In the genomic region with DNA sequence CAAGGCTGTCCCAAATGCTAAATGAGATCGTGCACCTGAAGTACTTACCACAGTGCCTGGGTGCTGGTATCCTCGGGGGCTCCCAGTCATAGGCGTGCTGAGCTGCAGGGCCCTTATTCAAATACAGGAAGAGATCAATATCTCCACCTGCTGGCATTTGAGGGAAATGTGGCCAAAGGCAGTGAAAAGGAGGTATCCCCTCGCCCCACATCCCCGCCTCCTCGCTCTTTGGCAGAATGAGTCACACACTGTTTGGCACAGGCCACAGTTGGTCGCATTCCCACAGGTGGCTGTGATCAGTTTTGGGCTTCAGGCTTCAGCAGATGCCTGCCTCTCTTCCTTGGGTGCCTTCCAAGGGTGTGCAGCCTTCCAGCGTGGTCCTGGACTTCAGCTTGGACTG, we compare ENCODE assay signal across 9 cellular contexts. TPM values are rescaled to one million over a fixed set of nuclear protein-coding genes. Genes with fewer than 3 reads are reported as not detected.
DNase-seq lines count a peak whose midpoint lies in the region; ATAC-seq, FAIRE-seq and TF ChIP-seq lines count a peak whose summit lies in the region.
"Had no signal": no experiment of that assay in that cellular context is flagged by ENCODE, and none has a peak within 500 bp of the region (broad histone marks: within the 10 kb centered on the region; RNA-seq: fewer than 3 reads in every experiment).

No MANE protein-coding gene starts in this region.

- DNase-seq in NCI-H524 (lab: John Stamatoyannopoulos, UW) (peak; percentile 40 to 79), NCI-H524 treated with DMSO at 0.1 percent for 48 hours (lab: John Stamatoyannopoulos, UW) (no peak), HCT116 (ENCODE audit: low read depth, low spot score) (peak; percentile 64), NCI-H1092 treated with DMSO at 0.1 percent for 48 hours (lab: John Stamatoyannopoulos, UW) (peak; percentile 41), T-helper 9 cell (peak; percentile 10), GM12878 (ENCODE audit: low read depth, low spot score) (no peak), HepG2 (ENCODE audit: low spot score) (peak; percentile 75)
- peak; percentile 21 for DNase-seq in stimulated activated CD8-positive, alpha-beta memory T cell treated with anti-CD3 and anti-CD28 coated beads, Interleukin-4, amount 100 ng/mL, for 24 hours (ENCODE audit: low read depth)

- H3K4me1 ChIP-seq in HCT116 (ENCODE audit: control insufficient read depth in 1 of 2, insufficient read depth in 2 of 2, low read length in 2 of 2) (peaks cover 8 to 11% of the 10 kb centered on the region in 2 experiments), GM12878 (ENCODE audit: control insufficient read depth, insufficient read depth, low read length) (no peaks in the 10 kb centered on the region; the same call in 1 of the 2 replicates), HepG2 (ENCODE audit: insufficient read depth, low read length) (peaks cover 38% of the 10 kb centered on the region)

- TF ChIP-seq POLR2A in HCT116 (IDR thresholded peaks at IDR 0.05; ENCODE audit: borderline replicate concordance, extremely low read depth, insufficient read depth, insufficient read length), result no peak
- no peak for TF ChIP-seq POLR2A in GM12878 (IDR thresholded peaks at IDR 0.05; ENCODE audit: low read depth, low read length)
- TF ChIP-seq POLR2A in HepG2 (IDR thresholded peaks at IDR 0.05; ENCODE audit: insufficient read depth in 1 of 2, low read depth in 2 of 2, low read length in 2 of 2), result no peak

- H3K9ac ChIP-seq in HCT116 (ENCODE audit: low read length) (no peak overlapping the region), GM12878 (ENCODE audit: control insufficient read depth, insufficient read depth, low read length) (no peak overlapping the region), HepG2 (ENCODE audit: insufficient read depth, low read depth, low read length) (no peak overlapping the region)

- H3K9me2 ChIP-seq in HCT116 (ENCODE audit: insufficient read depth), result no peaks in the 10 kb centered on the region

- FAIRE-seq in GM12878 (lab: Jason Lieb, UNC), result peak; percentile 18
- peak; percentile 51 for FAIRE-seq in HepG2 (lab: Jason Lieb, UNC)
- FAIRE-seq: islet of Langerhans had no signal

- 5% methylated on average over 8 of the region's 8 CpGs for WGBS in GM12878 (ENCODE audit: insufficient coverage, insufficient replicate concordance, low lambda C conversion rate, missing lambda C conversion rate)
- no CpG with 5 or more reads among the region's 8 CpGs for WGBS in HepG2 (ENCODE audit: low lambda C conversion rate)

- CTCF ChIA-PET in HCT116 (lab: Charles Lee) (interaction anchor here (0.5 to 1.4 kb wide), 3 partner anchors 24 to 985 kb away, joined by 3 read pairs; partner anchors contain the start of genes CETN2 and NSDHL), GM12878 (lab: Yijun Ruan, JAX) (interaction anchor here (1.0 to 2.7 kb wide), 8 partner anchors 10 to 436 kb away, joined by 3 to 25 read pairs (median 4); partner anchors contain the start of gene CETN2), HepG2 (lab: Yijun Ruan, JAX; ENCODE audit: low intra/inter-chr PET ratio, low total read pairs) (interaction anchor here (1.3 kb wide), 1 partner anchor 22 kb away, joined by 5 read pairs; no protein-coding TSS in a partner anchor)

- H3K4me2 ChIP-seq in HCT116 (ENCODE audit: low read length) (peak overlapping the region; percentile 55), GM12878 (ENCODE audit: control insufficient read depth, insufficient read depth) (no peak overlapping the region), HepG2 (ENCODE audit: low read depth, low read length) (peak overlapping the region; percentile 67)

- H2AFZ ChIP-seq in HCT116 (ENCODE audit: low read depth, low read length, poor library complexity, severe bottlenecking), result no peak overlapping the region
- H2AFZ ChIP-seq in GM12878 (ENCODE audit: control insufficient read depth, low read depth, low read length), result no peak overlapping the region
- no peak overlapping the region for H2AFZ ChIP-seq in HepG2 (ENCODE audit: low read length)

- ATAC-seq in HCT116 (peak; percentile 91), GM12878 (peak; percentile 94), HepG2 (peak; percentile 88)

- RAD21 ChIA-PET in HCT116 (lab: Charles Lee; ENCODE audit: low non-redundant PET in 1 of 2, low total read pairs in 2 of 2, uncharacterized antibody in 2 of 2, unreplicated experiment in 2 of 2), result interaction anchor here in 1 of 2 experiments (0.6 kb wide), 1 partner anchor 42 kb away, joined by 3 read pairs; no protein-coding TSS in a partner anchor
- RAD21 ChIA-PET in GM12878 (lab: Charles Lee; ENCODE audit: unreplicated experiment), result interaction anchor here (2.2 kb wide), 1 partner anchor 20 kb away, joined by 11 read pairs; no protein-coding TSS in a partner anchor

- no peak overlapping the region for H3K4me3 ChIP-seq in HCT116 (replicated peaks in 1 of 2; ENCODE audit: low read depth in 1 of 2, low read length in 2 of 2)
- no peak overlapping the region for H3K4me3 ChIP-seq in GM12878
- H3K4me3 ChIP-seq in HepG2 (replicated peaks in 1 of 3; ENCODE audit: insufficient read depth in 1 of 3, low read depth in 2 of 3, low read length in 3 of 3), result no peak overlapping the region

- POLR2A ChIA-PET in HCT116 (lab: Charles Lee) (no interaction called here), GM12878 (lab: Charles Lee) (no interaction called here), HepG2 (lab: Yijun Ruan, JAX) (no interaction called here)

- no peaks in the 10 kb centered on the region for H3K36me3 ChIP-seq in HCT116 (ENCODE audit: control insufficient read depth in 1 of 2, insufficient read depth in 2 of 2, low read length in 2 of 2)
- no peaks in the 10 kb centered on the region for H3K36me3 ChIP-seq in GM12878 (ENCODE audit: control insufficient read depth in 2 of 2, insufficient read depth in 2 of 2, low read length in 1 of 2)
- no peaks in the 10 kb centered on the region for H3K36me3 ChIP-seq in HepG2 (replicated peaks in 1 of 2; ENCODE audit: control insufficient read depth in 1 of 2, insufficient read depth in 2 of 2, low read length in 2 of 2)

- intact Hi-C loops in HCT116 (cut with micrococcal nuclease), result loop anchor here (1.0 kb wide), 1 partner anchor 22 kb away; no protein-coding TSS in a partner anchor
- intact Hi-C loops in GM12878 (cut with micrococcal nuclease; ENCODE audit: unreplicated experiment), result loop anchor here (10.0 kb wide), 1 partner anchor 1171 kb away; no protein-coding TSS in a partner anchor
- intact Hi-C loops in HepG2 (cut with micrococcal nuclease; ENCODE audit: unreplicated experiment), result no loop called here

- peak; percentile 67 for TF ChIP-seq RAD21 in HCT116 (IDR thresholded peaks at IDR 0.05; ENCODE audit: low read depth)
- peak; percentile 53 for TF ChIP-seq RAD21 in GM12878 (IDR thresholded peaks at IDR 0.05; ENCODE audit: insufficient read depth, low read depth, low read length)
- no peak for TF ChIP-seq RAD21 in HepG2 (CRISPR knock-in tag; IDR thresholded peaks at IDR 0.05)

- no peak overlapping the region for H3K27ac ChIP-seq in HCT116 (ENCODE audit: low read depth, low read length)
- no peak overlapping the region for H3K27ac ChIP-seq in GM12878 (ENCODE audit: control insufficient read depth, insufficient read depth)
- no peak overlapping the region for H3K27ac ChIP-seq in HepG2 (ENCODE audit: extremely low read length, insufficient read depth, low read length)

- TF ChIP-seq CTCF in HCT116 (IDR thresholded peaks at IDR 0.05 in 2 of 3, conservative IDR thresholded peaks at IDR 0.05 in 1 of 3; ENCODE audit: borderline replicate concordance in 1 of 3, insufficient read depth in 1 of 3, low read depth in 2 of 3, low read length in 2 of 3) (peak; percentile 44 to 54 (median 50); a peak in 4 of 6 replicates), GM12878 (IDR thresholded peaks at IDR 0.05 in 2 of 3, conservative IDR thresholded peaks at IDR 0.05 in 1 of 3; ENCODE audit: control insufficient read depth in 2 of 3, extremely low read depth in 1 of 3, insufficient read depth in 1 of 3, low read depth in 3 of 3, low read length in 3 of 3) (peak; percentile 51 to 60 (median 58); a peak in 5 of 6 replicates), HepG2 (CRISPR knock-in tag; IDR thresholded peaks at IDR 0.05) (peak; percentile 70)

- H3K79me2 ChIP-seq in HCT116 (ENCODE audit: insufficient read depth, low read length), result no peaks in the 10 kb centered on the region
- no peaks in the 10 kb centered on the region for H3K79me2 ChIP-seq in GM12878 (ENCODE audit: control insufficient read depth, insufficient read depth, low read length)
- no peaks in the 10 kb centered on the region for H3K79me2 ChIP-seq in HepG2 (ENCODE audit: insufficient read depth, low read length)

- no peaks in the 10 kb centered on the region for H3K9me3 ChIP-seq in HCT116 (ENCODE audit: control insufficient read depth in 1 of 2, insufficient read depth in 1 of 2, low read depth in 1 of 2, low read length in 2 of 2)
- H3K9me3 ChIP-seq in GM12878 (replicated peaks; ENCODE audit: control insufficient read depth, insufficient read depth, low read length), result no peaks in the 10 kb centered on the region
- no peaks in the 10 kb centered on the region for H3K9me3 ChIP-seq in HepG2 (ENCODE audit: low read length)

- no TSS peak for BruUV-seq in HCT116 (replicated peaks; lab: Mats Ljungman, UMichigan)
- BruUV-seq in GM12878 (replicated peaks; lab: Mats Ljungman, UMichigan), result no TSS peak
- no TSS peak for BruUV-seq in HepG2 (replicated peaks; lab: Mats Ljungman, UMichigan)

- SMC1A ChIA-PET in GM12878 (lab: Charles Lee; ENCODE audit: uncharacterized antibody, unreplicated experiment), result interaction anchor here (0.7 to 1.0 kb wide), 2 partner anchors 9 to 21 kb away, joined by 3 read pairs; no protein-coding TSS in a partner anchor

- TF ChIP-seq EP300 in GM12878 (IDR thresholded peaks at IDR 0.05; ENCODE audit: borderline replicate concordance in 1 of 2, control insufficient read depth in 1 of 2, low read depth in 2 of 2, low read length in 2 of 2), result no peak
- no peak for TF ChIP-seq EP300 in HepG2 (IDR thresholded peaks at IDR 0.05; ENCODE audit: low read depth in 2 of 2, low read length in 2 of 2)
- TF ChIP-seq EP300 in HepG2 (CRISPR knock-in tag; IDR thresholded peaks at IDR 0.05; ENCODE audit: borderline replicate concordance), result no peak

- in situ Hi-C loops in GM12878 (cut with MboI) (loop anchor here (10.0 kb wide), 1 partner anchor 1171 kb away; no protein-coding TSS in a partner anchor), HepG2 (cut with HindIII; ENCODE audit: extremely low pct_ligation_motif_present, low pct_unique_long_range_greater_than_20kb) (no loop called here)

- H3K27me3 ChIP-seq in HCT116 (ENCODE audit: insufficient read depth, low read length), result no peaks in the 10 kb centered on the region
- H3K27me3 ChIP-seq in GM12878 (replicated peaks in 1 of 2; ENCODE audit: control insufficient read depth in 2 of 2, insufficient read depth in 2 of 2, low read length in 1 of 2), result no peaks in the 10 kb centered on the region
- no peaks in the 10 kb centered on the region for H3K27me3 ChIP-seq in HepG2 (ENCODE audit: control insufficient read depth in 1 of 2, insufficient read depth in 2 of 2, low read length in 2 of 2)

- H4K20me1 ChIP-seq in HCT116 (ENCODE audit: insufficient read depth), result no peaks in the 10 kb centered on the region
- no peaks in the 10 kb centered on the region for H4K20me1 ChIP-seq in GM12878 (ENCODE audit: control insufficient read depth, insufficient read depth)
- no peaks in the 10 kb centered on the region for H4K20me1 ChIP-seq in HepG2 (ENCODE audit: insufficient read depth, low read length)

RNA-seq across cellular contexts. Expression of gene ZNF185, which starts 28.4 kb away (rescaled TPM):
- total RNA-seq in HCT116 (2021; ENCODE audit: unreplicated experiment) (15.8 TPM), GM12878 (2014; rRNA removed) (0.56 and 0.71 TPM in 2 replicates), GM12878 (2014; rRNA removed; fragmentation: Illumina TruSeq; extraction: Trizol) (0.54 and 0.55 TPM in 2 replicates), GM12878 (2021) (0.51 and 0.69 TPM in 2 replicates), HepG2 (2016; rRNA removed; fragmentation: Illumina TruSeq; extraction: Trizol) (1.6 and 1.9 TPM in 2 replicates)
- 16.4 and 21.1 TPM in 2 replicates for polyA plus RNA-seq in HCT116 (2012)
- total RNA-seq in GM12878 (2013; cell fraction: nucleolus; rRNA removed), result 0.37 and 0.81 TPM in 2 replicates
- 0.35 TPM for polyA plus RNA-seq in GM12878 (2011; ENCODE audit: low read depth)
- polyA plus RNA-seq in GM12878 (2011; rRNA removed) (1.3 and 1.6 TPM in 2 replicates), GM12878 (2014; fragmentation: Illumina TruSeq; extraction: Trizol) (0.46 and 0.85 TPM in 2 replicates), GM12878 (2014; fragmentation: Nextera tagmentation; extraction: Ambion mirVana) (under 1 TPM; 0.23 to 0.27 TPM), GM12878 (2014; rRNA removed) (0.51 and 0.74 TPM in 2 replicates), GM12878 (2016; fragmentation: Nextera tagmentation; extraction: Ambion mirVana) (under 1 TPM; 0.71 to 0.97 TPM), HepG2 (2011; rRNA removed) (2.9 and 3.4 TPM in 2 replicates)
- 1.0 and 1.2 TPM in 2 replicates for polyA plus RNA-seq in GM12878 (2011; cell fraction: cytosol; rRNA removed)
- polyA plus RNA-seq in GM12878 (2011; cell fraction: nucleus; rRNA removed), result 1.1 and 1.3 TPM in 2 replicates
- 0.32 and 0.58 TPM in 2 replicates for polyA plus RNA-seq in GM12878 (2012)
- polyA minus RNA-seq in GM12878 (2011; rRNA and poly(A)+ RNA removed), result 0.93 and 1.2 TPM in 2 replicates
- polyA minus RNA-seq in GM12878 (2011; cell fraction: cytosol; rRNA and poly(A)+ RNA removed), result 0.27 and 0.62 TPM in 2 replicates
- 0.24 and 0.38 TPM in 2 replicates for polyA minus RNA-seq in GM12878 (2011; cell fraction: nucleus; rRNA and poly(A)+ RNA removed)
- 0.18 and 0.30 TPM in 2 replicates for total RNA-seq in HepG2 (2016; cell fraction: cytosol; rRNA removed; fragmentation: Illumina TruSeq; extraction: Trizol; ENCODE audit: low read depth)
- 1.7 and 1.8 TPM in 2 replicates for total RNA-seq in HepG2 (2016; cell fraction: insoluble cytoplasmic fraction; rRNA removed; fragmentation: Illumina TruSeq; extraction: Trizol)
- 0.96 and 1.2 TPM in 2 replicates for total RNA-seq in HepG2 (2016; cell fraction: membrane; rRNA removed; fragmentation: Illumina TruSeq; extraction: Trizol)
- 0.85 and 0.87 TPM in 2 replicates for total RNA-seq in HepG2 (2016; cell fraction: nucleus; rRNA removed; fragmentation: Illumina TruSeq; extraction: Trizol)
- 2.3 and 2.5 TPM in 2 replicates for polyA plus RNA-seq in HepG2 (2011; cell fraction: cytosol; rRNA removed)
- 2.2 and 2.3 TPM in 2 replicates for polyA plus RNA-seq in HepG2 (2011; cell fraction: nucleus; rRNA removed)
- polyA plus RNA-seq in HepG2 (2012), result 1.1 and 1.9 TPM in 2 replicates
- 0.24 and 0.28 TPM in 2 replicates for polyA plus RNA-seq in HepG2 (2016; cell fraction: cytosol; fragmentation: Illumina TruSeq; extraction: Trizol; ENCODE audit: low read depth)
- 1.7 and 1.8 TPM in 2 replicates for polyA plus RNA-seq in HepG2 (2016; cell fraction: insoluble cytoplasmic fraction; fragmentation: Illumina TruSeq; extraction: Trizol; ENCODE audit: low read depth)
- polyA plus RNA-seq in HepG2 (2016; cell fraction: membrane; fragmentation: Illumina TruSeq; extraction: Trizol; ENCODE audit: low read depth), result 0.86 and 1.1 TPM in 2 replicates
- polyA plus RNA-seq in HepG2 (2016; cell fraction: nucleus; fragmentation: Illumina TruSeq; extraction: Trizol; ENCODE audit: insufficient read depth, low read depth), result 1.4 and 1.7 TPM in 2 replicates
- 1.2 and 5.8 TPM in 2 replicates for polyA minus RNA-seq in HepG2 (2011; rRNA and poly(A)+ RNA removed; ENCODE audit: low replicate concordance)
- 0.79 and 0.99 TPM in 2 replicates for polyA minus RNA-seq in HepG2 (2011; cell fraction: cytosol; rRNA and poly(A)+ RNA removed)
- 0.75 and 0.90 TPM in 2 replicates for polyA minus RNA-seq in HepG2 (2011; cell fraction: nucleus; rRNA and poly(A)+ RNA removed)

Comparison
In these comparisons a context has a peak if more than half of its experiments do, and no peak if none do; other contexts are left out.
1. DNase-seq: peak in NCI-H524 (2 of 2), HCT116 (single experiment), NCI-H1092 treated with DMSO at 0.1 percent for 48 hours (single experiment), T-helper 9 cell (single experiment), HepG2 (single experiment) and stimulated activated CD8-positive, alpha-beta memory T cell treated with anti-CD3 and anti-CD28 coated beads, Interleukin-4, amount 100 ng/mL, for 24 hours (single experiment); none in NCI-H524 treated with DMSO at 0.1 percent for 48 hours (single experiment) and GM12878 (single experiment).
2. Peak in every context shown above with its lines, with median percentiles within 50 percentile points of each other: ATAC-seq and CTCF ChIP-seq.